In genomic region chr5:172166030-172166429, GRCh38 we compare ENCODE assay signal across 29 cellular contexts. TPM values are rescaled to one million over a fixed set of nuclear protein-coding genes. Genes with fewer than 3 reads are reported as not detected.
DNase-seq lines count a peak whose midpoint lies in the region; ATAC-seq and TF ChIP-seq lines count a peak whose summit lies in the region.
"Had no signal": no experiment of that assay in that cellular context is flagged by ENCODE, and none has a peak within 500 bp of the region (broad histone marks: within the 10 kb centered on the region; RNA-seq: fewer than 3 reads in every experiment).

No MANE protein-coding gene starts in this region.

- POLR2A ChIA-PET in CD4-positive, alpha-beta memory T cell (lab: Charles Lee; ENCODE audit: partially characterized antibody): interaction anchor here (1.7 to 8.4 kb wide), 4 partner anchors 8 to 54 kb away, joined by 7 to 89 read pairs (median 44); partner anchors contain the start of gene STK10

- CTCF ChIA-PET in CD4-positive, alpha-beta memory T cell (lab: Charles Lee; ENCODE audit: partially characterized antibody): interaction anchor here (23.1 kb wide), 1 partner anchor 19 kb away, joined by 429 read pairs; the partner anchor contains the start of gene STK10

- TF ChIP-seq POLR2A in esophagus muscularis mucosa (IDR thresholded peaks at IDR 0.05; ENCODE audit: low read depth) (no peak), GM18505 (IDR thresholded peaks at IDR 0.05; ENCODE audit: borderline replicate concordance, extremely low read depth, insufficient read depth, insufficient read length) (no peak)

- peak overlapping the region in 2 of 8 donors; percentile 10 to 39 for H3K4me3 Mint-ChIP-seq in CD4-positive, alpha-beta memory T cell
- H3K4me3 Mint-ChIP-seq in neural crest cell: no peak overlapping the region
- H3K4me3 Mint-ChIP-seq: activated naive CD4-positive, alpha-beta T cell treated with anti-CD3 and anti-CD28 coated beads, Interleukin-2, amount 50 U/mL, for 24 hours; memory B cell had no signal

- TF ChIP-seq CTCF in esophagus muscularis mucosa (IDR thresholded peaks at IDR 0.05) (no peak), neural crest cell (conservative IDR thresholded peaks at IDR 0.05) (no peak)

- H3K4me2 ChIP-seq in BLaER1 treated with 17β-estradiol and CSF1 and Interleukin-3, amounts not matched to agents 10 nM and 100 nM: peak overlapping the region; percentile 61 to 79 (median 73)
- H3K4me2 ChIP-seq: KMS-11 had no signal

- peak overlapping the region; percentile 8 to 99 (median 62) for H3K27ac Mint-ChIP-seq in CD4-positive, alpha-beta memory T cell
- peak overlapping the region; percentile 87 for H3K27ac Mint-ChIP-seq in neural crest cell (ENCODE audit: unreplicated experiment)
- H3K27ac Mint-ChIP-seq: activated T-helper 2 cell treated with anti-CD3 and anti-CD28 coated beads, Interferon-gamma antibody, Interleukin-2, Interleukin-4, amounts not matched to agents 10 μg/mL and 5 μg/mL and 100 μg/mL, durations not matched to agents 14 hours and 24 hours and 36 hours had no signal

- ATAC-seq in GM18505 (IDR thresholded peaks at IDR 0.05; ENCODE audit: unreplicated experiment) (no peak), SK-N-SH treated with all-trans-retinoic acid at 6 μM for 48 hours (no peak)
- ATAC-seq: psoas muscle had no signal

- H3K27me3 Mint-ChIP-seq in CD4-positive, alpha-beta memory T cell: no peaks in the 10 kb centered on the region
- no peaks in the 10 kb centered on the region for H3K27me3 Mint-ChIP-seq in neural crest cell (ENCODE audit: low read depth)
- H3K27me3 Mint-ChIP-seq: activated naive CD4-positive, alpha-beta T cell treated with anti-CD3 and anti-CD28 coated beads, Interleukin-2, amount 50 U/mL, for 24 hours; memory B cell had no signal

- no peaks in the 10 kb centered on the region for H3K9me3 Mint-ChIP-seq in CD4-positive, alpha-beta memory T cell
- H3K9me3 Mint-ChIP-seq in neural crest cell: no peaks in the 10 kb centered on the region
- H3K9me3 Mint-ChIP-seq: activated naive CD4-positive, alpha-beta T cell treated with anti-CD3 and anti-CD28 coated beads, Interleukin-2, amount 50 U/mL, for 24 hours; activated T-helper 2 cell treated with anti-CD3 and anti-CD28 coated beads, Interferon-gamma antibody, Interleukin-2, Interleukin-4, amounts not matched to agents 10 μg/mL and 5 μg/mL and 100 μg/mL, durations not matched to agents 14 hours and 24 hours and 36 hours; memory B cell had no signal

- peak overlapping the region in 8 of 11 experiments; percentile 24 to 64 (median 43); a peak in 11 of 22 replicates for H3K27ac ChIP-seq in BLaER1 treated with 17β-estradiol and CSF1 and Interleukin-3, amounts not matched to agents 10 nM and 100 nM
- H3K27ac ChIP-seq in CD4-positive, alpha-beta memory T cell (ENCODE audit: low read depth, low read length): no peak overlapping the region
- H3K27ac ChIP-seq in esophagus muscularis mucosa (replicated peaks in 1 of 4): peak overlapping the region; percentile 10 to 66 (median 55)
- H3K27ac ChIP-seq: HL-60, KMS-11, psoas muscle had no signal

- peaks cover 59 to 97% (median 81%) of the 10 kb centered on the region in 4 donors for H3K4me1 Mint-ChIP-seq in CD4-positive, alpha-beta memory T cell
- peaks cover 63% of the 10 kb centered on the region for H3K4me1 Mint-ChIP-seq in neural crest cell

- 84% methylated on average over 9 of the region's 11 CpGs for WGBS in esophagus muscularis mucosa

- H3K36me3 Mint-ChIP-seq in CD4-positive, alpha-beta memory T cell: peaks cover 24 to 60% of the 10 kb centered on the region in 2 donors
- H3K36me3 Mint-ChIP-seq in neural crest cell (ENCODE audit: low read depth): peaks cover 5% of the 10 kb centered on the region

- H3K9me3 ChIP-seq in BLaER1 treated with 17β-estradiol and CSF1 and Interleukin-3, amounts not matched to agents 10 nM and 100 nM (replicated peaks in 1 of 11): no peaks in the 10 kb centered on the region
- no peaks in the 10 kb centered on the region for H3K9me3 ChIP-seq in CD4-positive, alpha-beta memory T cell (ENCODE audit: control insufficient read depth in 1 of 2, low read length in 2 of 2)
- no peaks in the 10 kb centered on the region for H3K9me3 ChIP-seq in esophagus muscularis mucosa
- H3K9me3 ChIP-seq: MG63, psoas muscle, sigmoid colon, transverse colon had no signal

- H3K4me3 ChIP-seq in BLaER1 treated with 17β-estradiol and CSF1 and Interleukin-3, amounts not matched to agents 10 nM and 100 nM: 0 out of 20 replicates have a peak overlapping the region, but pooled peaks of 1 of the 10 experiments have one; percentile 24
- no peak overlapping the region for H3K4me3 ChIP-seq in CD4-positive, alpha-beta memory T cell (ENCODE audit: low read length in 2 of 2)
- no peak overlapping the region for H3K4me3 ChIP-seq in esophagus muscularis mucosa
- H3K4me3 ChIP-seq: MG63, psoas muscle, sigmoid colon, transverse colon had no signal

- H3K9ac ChIP-seq in BLaER1 treated with 17β-estradiol and CSF1 and Interleukin-3, amounts not matched to agents 10 nM and 100 nM: peak overlapping the region in 3 of 11 experiments; percentile 12 to 41 (median 25); a peak in 4 of 22 replicates
- H3K9ac ChIP-seq: KMS-11 had no signal

- no peaks in the 10 kb centered on the region for H3K27me3 ChIP-seq in BLaER1 treated with 17β-estradiol and CSF1 and Interleukin-3, amounts not matched to agents 10 nM and 100 nM
- no peaks in the 10 kb centered on the region for H3K27me3 ChIP-seq in CD4-positive, alpha-beta memory T cell (ENCODE audit: insufficient read depth, low read length)
- no peaks in the 10 kb centered on the region for H3K27me3 ChIP-seq in esophagus muscularis mucosa
- H3K27me3 ChIP-seq: MG63, sigmoid colon, transverse colon had no signal

- intact Hi-C loops in CD4-positive, alpha-beta memory T cell (cut with micrococcal nuclease): no loop called here
- intact Hi-C loops in esophagus muscularis mucosa (cut with DNase I): no loop called here

- H3K4me1 ChIP-seq in BLaER1 treated with 17β-estradiol and CSF1 and Interleukin-3, amounts not matched to agents 10 nM and 100 nM: peaks cover 89 to 100% (median 97%) of the 10 kb centered on the region in 10 experiments
- H3K4me1 ChIP-seq in CD4-positive, alpha-beta memory T cell (ENCODE audit: insufficient read depth, low read length): peaks cover 96% of the 10 kb centered on the region
- peaks cover 42 to 80% (median 74%) of the 10 kb centered on the region in 4 donors for H3K4me1 ChIP-seq in esophagus muscularis mucosa

- peaks cover 24 to 97% (median 46%) of the 10 kb centered on the region in 11 experiments; a peak in 20 of 22 replicates for H3K36me3 ChIP-seq in BLaER1 treated with 17β-estradiol and CSF1 and Interleukin-3, amounts not matched to agents 10 nM and 100 nM
- peaks cover 17% of the 10 kb centered on the region for H3K36me3 ChIP-seq in CD4-positive, alpha-beta memory T cell (ENCODE audit: insufficient read depth, low read length)
- no peaks in the 10 kb centered on the region for H3K36me3 ChIP-seq in esophagus muscularis mucosa
- H3K36me3 ChIP-seq: MG63, sigmoid colon, transverse colon had no signal

- no peak for TF ChIP-seq EP300 in esophagus muscularis mucosa (IDR thresholded peaks at IDR 0.05)

- no peak for DNase-seq in CD4-positive, alpha-beta memory T cell
- DNase-seq in esophagus muscularis mucosa (ENCODE audit: extremely low spot score): no peak
- DNase-seq in neural crest cell (ENCODE audit: low read depth, low spot score): no peak
- no peak for DNase-seq in stimulated activated naive CD4-positive, alpha-beta T cell (lab: John Stamatoyannopoulos, UW)
- DNase-seq: activated CD4-positive, alpha-beta T cell treated with anti-CD3 and anti-CD28 coated beads, Interleukin-2, amount 50 U/mL, for 4 hours; activated CD8-positive, alpha-beta memory T cell treated with anti-CD3 and anti-CD28 coated beads, Interleukin-2, amount 50 U/mL, for 48 hours; aorta; DMS 273 treated with DMSO at 0.1 percent for 48 hours; EL; HCEC 1CT; hippocampal formation; MG63; NCI-H1930; NCI-H2171 treated with DMSO at 0.1 percent for 48 hours; NCI-H510A treated with DMSO at 0.1 percent for 48 hours; psoas muscle; sigmoid colon; stimulated activated CD4-positive, alpha-beta T cell treated with anti-CD3 and anti-CD28 coated beads, Interleukin-4, amount 100 ng/mL, for 1 hour; SW 1271; transverse colon had no signal

- H4K20me1 ChIP-seq in BLaER1 treated with 17β-estradiol and CSF1 and Interleukin-3, amounts not matched to agents 10 nM and 100 nM: peaks cover 45 to 100% (median 96%) of the 10 kb centered on the region in 11 experiments

TF ChIP-seq in SK-N-SH treated with all-trans-retinoic acid at 6 μM for 48 hours, 23 proteins besides CTCF, POLR2A, EP300 and RAD21 (continues in another document):
- TF ChIP-seq OSR1 (CRISPR knock-in tag; IDR thresholded peaks at IDR 0.05) (no peak), TOX (CRISPR knock-in tag; IDR thresholded peaks at IDR 0.05; ENCODE audit: borderline replicate concordance) (no peak), GLIS3 (CRISPR knock-in tag; IDR thresholded peaks at IDR 0.05) (no peak), ZFP30 (CRISPR knock-in tag; IDR thresholded peaks at IDR 0.05) (no peak), CSDC2 (CRISPR knock-in tag; IDR thresholded peaks at IDR 0.05) (no peak), ZNF70 (CRISPR knock-in tag; IDR thresholded peaks at IDR 0.05) (no peak), ZC3H10 (CRISPR knock-in tag; IDR thresholded peaks at IDR 0.05) (no peak), PATZ1 (CRISPR knock-in tag; IDR thresholded peaks at IDR 0.05; ENCODE audit: borderline replicate concordance) (no peak), PPARA (CRISPR knock-in tag; IDR thresholded peaks at IDR 0.05; ENCODE audit: borderline replicate concordance) (no peak), ZFP3 (CRISPR knock-in tag; IDR thresholded peaks at IDR 0.05) (no peak)

RNA-seq across cellular contexts. Expression of gene STK10, which starts 22.0 kb away (rescaled TPM):
- 100 to 1,000 TPM; 306 to 314 TPM for total RNA-seq in CD4-positive, alpha-beta memory T cell
- 100 to 1,000 TPM in 1 of 2 donors, 10 to 100 TPM in 1; 24.6 to 161 TPM for polyA plus RNA-seq in CD4-positive, alpha-beta memory T cell
- total RNA-seq in esophagus muscularis mucosa (10 to 100 TPM; 18.8 to 21.8 (median 19.4) TPM), neural crest cell (32.3 and 43.5 TPM in 2 replicates)

RNA-seq across cellular contexts. Expression of gene EFCAB9, which starts 27.9 kb away (rescaled TPM):
- total RNA-seq in CD4-positive, alpha-beta memory T cell: not detected
- polyA plus RNA-seq in CD4-positive, alpha-beta memory T cell: not detected
- total RNA-seq in esophagus muscularis mucosa (not detected), neural crest cell (0.37 TPM in 1 of 2 replicates, not detected in the other)
- total RNA-seq: activated T-helper 2 cell treated with anti-CD3 and anti-CD28 coated beads, Interferon-gamma antibody, Interleukin-2, Interleukin-4, amounts not matched to agents 10 μg/mL and 5 μg/mL and 100 μg/mL, durations not matched to agents 14 hours and 24 hours and 36 hours; aorta; bronchial epithelial cell; psoas muscle; sigmoid colon; transverse colon had no signal
- polyA plus RNA-seq: aorta, sigmoid colon had no signal
